ENCODE assay signal across 1 cellular context in the genomic region with DNA sequence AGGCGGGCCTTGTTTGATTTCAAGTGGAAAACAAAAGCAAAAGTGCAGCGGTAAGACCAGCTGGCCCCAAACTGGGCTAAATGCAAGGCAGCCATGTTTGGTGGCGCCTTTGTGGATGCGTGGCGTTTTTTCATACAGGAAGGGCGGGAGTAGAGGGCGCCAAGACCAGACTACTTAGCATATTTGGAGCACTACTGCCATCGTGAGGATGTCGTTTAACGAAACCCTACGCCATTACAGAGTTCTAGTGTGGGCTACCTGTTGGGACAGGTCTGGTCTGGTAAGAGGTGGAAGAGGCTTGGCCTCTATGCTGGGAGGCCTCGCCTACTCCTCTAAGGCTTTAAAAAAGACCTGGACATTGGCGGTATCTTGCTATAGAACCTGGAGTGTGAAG.
TF ChIP-seq lines count a peak whose summit lies in the region.

No MANE protein-coding gene starts in this region.

TF ChIP-seq in GM12878, 131 proteins besides CTCF, POLR2A, EP300 and RAD21 (continued from another document and continues in another):
- TF ChIP-seq, protein P1, sequence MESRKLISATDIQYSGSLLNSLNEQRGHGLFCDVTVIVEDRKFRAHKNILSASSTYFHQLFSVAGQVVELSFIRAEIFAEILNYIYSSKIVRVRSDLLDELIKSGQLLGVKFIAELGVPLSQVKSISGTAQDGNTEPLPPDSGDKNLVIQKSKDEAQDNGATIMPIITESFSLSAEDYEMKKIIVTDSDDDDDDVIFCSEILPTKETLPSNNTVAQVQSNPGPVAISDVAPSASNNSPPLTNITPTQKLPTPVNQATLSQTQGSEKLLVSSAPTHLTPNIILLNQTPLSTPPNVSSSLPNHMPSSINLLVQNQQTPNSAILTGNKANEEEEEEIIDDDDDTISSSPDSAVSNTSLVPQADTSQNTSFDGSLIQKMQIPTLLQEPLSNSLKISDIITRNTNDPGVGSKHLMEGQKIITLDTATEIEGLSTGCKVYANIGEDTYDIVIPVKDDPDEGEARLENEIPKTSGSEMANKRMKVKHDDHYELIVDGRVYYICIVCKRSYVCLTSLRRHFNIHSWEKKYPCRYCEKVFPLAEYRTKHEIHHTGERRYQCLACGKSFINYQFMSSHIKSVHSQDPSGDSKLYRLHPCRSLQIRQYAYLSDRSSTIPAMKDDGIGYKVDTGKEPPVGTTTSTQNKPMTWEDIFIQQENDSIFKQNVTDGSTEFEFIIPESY (IDR thresholded peaks at IDR 0.05) = no peak
- TF ChIP-seq SIX5 (IDR thresholded peaks at IDR 0.05; ENCODE audit: low read depth, low read length, severe bottlenecking) = peak; percentile 8
- no peak for TF ChIP-seq CEBPB (IDR thresholded peaks at IDR 0.05; ENCODE audit: borderline replicate concordance in 1 of 2, low read depth in 2 of 2, low read length in 2 of 2)
- TF ChIP-seq HDGF (IDR thresholded peaks at IDR 0.05) = no peak
- no peak for TF ChIP-seq SMAD5 (IDR thresholded peaks at IDR 0.05; ENCODE audit: low read depth)
- no peak for TF ChIP-seq MEF2B (IDR thresholded peaks at IDR 0.05; ENCODE audit: partially characterized antibody, poor library complexity, severe bottlenecking)
- TF ChIP-seq CREM (IDR thresholded peaks at IDR 0.05; ENCODE audit: low read depth) = peak; percentile 84
- TF ChIP-seq E2F4 (IDR thresholded peaks at IDR 0.05; ENCODE audit: low read depth, low read length) = no peak
- no peak for TF ChIP-seq TCF7 (IDR thresholded peaks at IDR 0.05; ENCODE audit: borderline replicate concordance)
- TF ChIP-seq JUND (IDR thresholded peaks at IDR 0.05; ENCODE audit: low read depth, low read length) = no peak
- TF ChIP-seq, protein P2, sequence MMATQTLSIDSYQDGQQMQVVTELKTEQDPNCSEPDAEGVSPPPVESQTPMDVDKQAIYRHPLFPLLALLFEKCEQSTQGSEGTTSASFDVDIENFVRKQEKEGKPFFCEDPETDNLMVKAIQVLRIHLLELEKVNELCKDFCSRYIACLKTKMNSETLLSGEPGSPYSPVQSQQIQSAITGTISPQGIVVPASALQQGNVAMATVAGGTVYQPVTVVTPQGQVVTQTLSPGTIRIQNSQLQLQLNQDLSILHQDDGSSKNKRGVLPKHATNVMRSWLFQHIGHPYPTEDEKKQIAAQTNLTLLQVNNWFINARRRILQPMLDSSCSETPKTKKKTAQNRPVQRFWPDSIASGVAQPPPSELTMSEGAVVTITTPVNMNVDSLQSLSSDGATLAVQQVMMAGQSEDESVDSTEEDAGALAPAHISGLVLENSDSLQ (IDR thresholded peaks at IDR 0.05) = no peak
- 0 out of 2 replicates have a peak, but pooled peaks have one; percentile 19 for TF ChIP-seq RELB (IDR thresholded peaks at IDR 0.05; ENCODE audit: low read depth)
- peak; percentile 35; the same call in 1 of the 2 replicates for TF ChIP-seq FOXM1 (IDR thresholded peaks at IDR 0.05; ENCODE audit: low read depth, low read length)
- no peak for TF ChIP-seq NR2C1 (IDR thresholded peaks at IDR 0.05)
- TF ChIP-seq EED (IDR thresholded peaks at IDR 0.05; ENCODE audit: low read depth) = peak; percentile 71; the same call in 1 of the 2 replicates
- TF ChIP-seq PML (IDR thresholded peaks at IDR 0.05; ENCODE audit: low read length) = no peak
- TF ChIP-seq, protein P3, sequence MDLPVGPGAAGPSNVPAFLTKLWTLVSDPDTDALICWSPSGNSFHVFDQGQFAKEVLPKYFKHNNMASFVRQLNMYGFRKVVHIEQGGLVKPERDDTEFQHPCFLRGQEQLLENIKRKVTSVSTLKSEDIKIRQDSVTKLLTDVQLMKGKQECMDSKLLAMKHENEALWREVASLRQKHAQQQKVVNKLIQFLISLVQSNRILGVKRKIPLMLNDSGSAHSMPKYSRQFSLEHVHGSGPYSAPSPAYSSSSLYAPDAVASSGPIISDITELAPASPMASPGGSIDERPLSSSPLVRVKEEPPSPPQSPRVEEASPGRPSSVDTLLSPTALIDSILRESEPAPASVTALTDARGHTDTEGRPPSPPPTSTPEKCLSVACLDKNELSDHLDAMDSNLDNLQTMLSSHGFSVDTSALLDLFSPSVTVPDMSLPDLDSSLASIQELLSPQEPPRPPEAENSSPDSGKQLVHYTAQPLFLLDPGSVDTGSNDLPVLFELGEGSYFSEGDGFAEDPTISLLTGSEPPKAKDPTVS (IDR thresholded peaks at IDR 0.05; ENCODE audit: low read depth, low read length) = 0 out of 2 replicates have a peak, but pooled peaks have one; percentile 34
- peak; percentile 49; the same call in 1 of the 2 replicates for TF ChIP-seq TARDBP (IDR thresholded peaks at IDR 0.05; ENCODE audit: borderline replicate concordance)
- peak; percentile 83 for TF ChIP-seq CBFB (IDR thresholded peaks at IDR 0.05; ENCODE audit: low read depth)
- TF ChIP-seq, protein P4, sequence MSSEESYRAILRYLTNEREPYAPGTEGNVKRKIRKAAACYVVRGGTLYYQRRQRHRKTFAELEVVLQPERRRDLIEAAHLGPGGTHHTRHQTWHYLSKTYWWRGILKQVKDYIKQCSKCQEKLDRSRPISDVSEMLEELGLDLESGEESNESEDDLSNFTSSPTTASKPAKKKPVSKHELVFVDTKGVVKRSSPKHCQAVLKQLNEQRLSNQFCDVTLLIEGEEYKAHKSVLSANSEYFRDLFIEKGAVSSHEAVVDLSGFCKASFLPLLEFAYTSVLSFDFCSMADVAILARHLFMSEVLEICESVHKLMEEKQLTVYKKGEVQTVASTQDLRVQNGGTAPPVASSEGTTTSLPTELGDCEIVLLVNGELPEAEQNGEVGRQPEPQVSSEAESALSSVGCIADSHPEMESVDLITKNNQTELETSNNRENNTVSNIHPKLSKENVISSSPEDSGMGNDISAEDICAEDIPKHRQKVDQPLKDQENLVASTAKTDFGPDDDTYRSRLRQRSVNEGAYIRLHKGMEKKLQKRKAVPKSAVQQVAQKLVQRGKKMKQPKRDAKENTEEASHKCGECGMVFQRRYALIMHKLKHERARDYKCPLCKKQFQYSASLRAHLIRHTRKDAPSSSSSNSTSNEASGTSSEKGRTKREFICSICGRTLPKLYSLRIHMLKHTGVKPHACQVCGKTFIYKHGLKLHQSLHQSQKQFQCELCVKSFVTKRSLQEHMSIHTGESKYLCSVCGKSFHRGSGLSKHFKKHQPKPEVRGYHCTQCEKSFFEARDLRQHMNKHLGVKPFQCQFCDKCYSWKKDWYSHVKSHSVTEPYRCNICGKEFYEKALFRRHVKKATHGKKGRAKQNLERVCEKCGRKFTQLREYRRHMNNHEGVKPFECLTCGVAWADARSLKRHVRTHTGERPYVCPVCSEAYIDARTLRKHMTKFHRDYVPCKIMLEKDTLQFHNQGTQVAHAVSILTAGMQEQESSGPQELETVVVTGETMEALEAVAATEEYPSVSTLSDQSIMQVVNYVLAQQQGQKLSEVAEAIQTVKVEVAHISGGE (CRISPR knock-in tag; IDR thresholded peaks at IDR 0.05) = no peak
- no peak for TF ChIP-seq IKZF2 (IDR thresholded peaks at IDR 0.05)
- peak; percentile 95 for TF ChIP-seq ZNF592 (IDR thresholded peaks at IDR 0.05)
- peak; percentile 42; the same call in 1 of the 2 replicates for TF ChIP-seq IRF4 (IDR thresholded peaks at IDR 0.05; ENCODE audit: low read depth, low read length)
- TF ChIP-seq ATF7 (IDR thresholded peaks at IDR 0.05; ENCODE audit: low read depth) = 0 out of 2 replicates have a peak, but pooled peaks have one; percentile 29
- TF ChIP-seq MYB (IDR thresholded peaks at IDR 0.05; ENCODE audit: borderline replicate concordance, low read depth, low read length) = no peak
- peak; percentile 50 for TF ChIP-seq PBX3 (IDR thresholded peaks at IDR 0.05; ENCODE audit: insufficient replicate concordance, low read depth, low read length)
- TF ChIP-seq BCL3 (IDR thresholded peaks at IDR 0.05; ENCODE audit: borderline replicate concordance, insufficient read depth, low read depth, low read length, poor library complexity, severe bottlenecking) = peak; percentile 41
- peak; percentile 75; the same call in 1 of the 2 replicates for TF ChIP-seq MEF2A (IDR thresholded peaks at IDR 0.05; ENCODE audit: insufficient read depth, low read depth, low read length)
- TF ChIP-seq NBN (IDR thresholded peaks at IDR 0.05) = no peak
- TF ChIP-seq STAT3 (IDR thresholded peaks at IDR 0.05; ENCODE audit: low read depth, low read length) = no peak
- TF ChIP-seq TCF12 (IDR thresholded peaks at IDR 0.05; ENCODE audit: low read depth, low read length) = peak; percentile 78
- TF ChIP-seq SP1 (IDR thresholded peaks at IDR 0.05; ENCODE audit: low read depth, low read length) = peak; percentile 74
- 0 out of 3 replicates have a peak, but pooled peaks of 1 of the 2 experiments have one; percentile 33 for TF ChIP-seq EGR1 (IDR thresholded peaks at IDR 0.05; ENCODE audit: borderline replicate concordance in 1 of 2, low read depth in 2 of 2, low read length in 2 of 2)
- TF ChIP-seq TCF3 (IDR thresholded peaks at IDR 0.05; ENCODE audit: borderline replicate concordance, insufficient read depth, low read depth, low read length) = peak; percentile 80; the same call in 1 of the 2 replicates
- TF ChIP-seq RUNX3 (IDR thresholded peaks at IDR 0.05; ENCODE audit: low read length) = peak; percentile 62
- 0 out of 2 replicates have a peak, but pooled peaks have one; percentile 47 for TF ChIP-seq CHD2 (IDR thresholded peaks at IDR 0.05; ENCODE audit: borderline replicate concordance, low read depth, low read length)
- peak in 1 of 2 experiments; percentile 52; a peak in 1 of 4 replicates for TF ChIP-seq SRF (IDR thresholded peaks at IDR 0.05; ENCODE audit: low read depth in 2 of 2, low read length in 2 of 2)
- TF ChIP-seq SMAD1 (IDR thresholded peaks at IDR 0.05; ENCODE audit: low read depth, partially characterized antibody) = no peak
- peak; percentile 88; the same call in 1 of the 2 replicates for TF ChIP-seq ZBED1 (IDR thresholded peaks at IDR 0.05; ENCODE audit: borderline replicate concordance)
- peak; percentile 51; the same call in 1 of the 3 replicates for TF ChIP-seq POU2F2 (IDR thresholded peaks at IDR 0.05; ENCODE audit: borderline replicate concordance, low read depth, low read length)
- TF ChIP-seq RAD51 (IDR thresholded peaks at IDR 0.05) = peak; percentile 36; the same call in 1 of the 2 replicates
- TF ChIP-seq ASH2L (IDR thresholded peaks at IDR 0.05; ENCODE audit: borderline replicate concordance, low read depth) = no peak
- no peak for TF ChIP-seq CBX5 (IDR thresholded peaks at IDR 0.05; ENCODE audit: low read depth)
- TF ChIP-seq CHD4 (IDR thresholded peaks at IDR 0.05) = no peak
